In genomic region chr7:80584778-80585177, GRCh38 we compare ENCODE assay signal across 3 cellular contexts.
A peak's percentile ranks its signal among the peaks of the same experiment; 100 is the strongest.
TF ChIP-seq lines count a peak whose summit lies in the region.

No MANE protein-coding gene starts in this region.

TF ChIP-seq in Ishikawa, 13 proteins besides CTCF, POLR2A, EP300 and RAD21:
- TF ChIP-seq ZBTB7A (IDR thresholded peaks at IDR 0.05; ENCODE audit: low read depth): no peak
- TF ChIP-seq CEBPB (IDR thresholded peaks at IDR 0.05): no peak; the same call in 1 of the 2 replicates
- TF ChIP-seq REST (IDR thresholded peaks at IDR 0.05; ENCODE audit: low read depth): no peak
- TF ChIP-seq USF1 (IDR thresholded peaks at IDR 0.05): peak; percentile 79

TF ChIP-seq in H1, 55 proteins besides CTCF, POLR2A, EP300 and RAD21:
- no peak for TF ChIP-seq TCF12 (IDR thresholded peaks at IDR 0.05; ENCODE audit: low read depth, low read length)
- peak; percentile 30; the same call in 1 of the 2 replicates for TF ChIP-seq USF2 (IDR thresholded peaks at IDR 0.05; ENCODE audit: low read length)
- TF ChIP-seq SP4 (IDR thresholded peaks at IDR 0.05; ENCODE audit: low read length): no peak

TF ChIP-seq in HepG2, 621 proteins besides CTCF, POLR2A, EP300 and RAD21:
- TF ChIP-seq RNF219 (CRISPR knock-in tag; IDR thresholded peaks at IDR 0.05) (no peak), ZNF75D (CRISPR knock-in tag; IDR thresholded peaks at IDR 0.05; ENCODE audit: borderline replicate concordance) (no peak), ZBTB34 (CRISPR knock-in tag; IDR thresholded peaks at IDR 0.05) (no peak), NR0B2 (CRISPR knock-in tag; IDR thresholded peaks at IDR 0.05) (no peak), RCOR2 (CRISPR knock-in tag; IDR thresholded peaks at IDR 0.05) (no peak), PAWR (CRISPR knock-in tag; IDR thresholded peaks at IDR 0.05; ENCODE audit: borderline replicate concordance) (no peak), NCOA1 (CRISPR knock-in tag; IDR thresholded peaks at IDR 0.05) (no peak), ZNF414 (CRISPR knock-in tag; IDR thresholded peaks at IDR 0.05) (no peak), ZMAT3 (CRISPR knock-in tag; conservative IDR thresholded peaks at IDR 0.05) (no peak), FUBP1 (CRISPR knock-in tag; IDR thresholded peaks at IDR 0.05; ENCODE audit: borderline replicate concordance) (no peak), CREBL2 (CRISPR knock-in tag; IDR thresholded peaks at IDR 0.05; ENCODE audit: borderline replicate concordance) (no peak), TBL1XR1 (IDR thresholded peaks at IDR 0.05; ENCODE audit: borderline replicate concordance, low read length, partially characterized antibody) (no peak)
